ENCODE assay signal across 34 cellular contexts in the genomic region with DNA sequence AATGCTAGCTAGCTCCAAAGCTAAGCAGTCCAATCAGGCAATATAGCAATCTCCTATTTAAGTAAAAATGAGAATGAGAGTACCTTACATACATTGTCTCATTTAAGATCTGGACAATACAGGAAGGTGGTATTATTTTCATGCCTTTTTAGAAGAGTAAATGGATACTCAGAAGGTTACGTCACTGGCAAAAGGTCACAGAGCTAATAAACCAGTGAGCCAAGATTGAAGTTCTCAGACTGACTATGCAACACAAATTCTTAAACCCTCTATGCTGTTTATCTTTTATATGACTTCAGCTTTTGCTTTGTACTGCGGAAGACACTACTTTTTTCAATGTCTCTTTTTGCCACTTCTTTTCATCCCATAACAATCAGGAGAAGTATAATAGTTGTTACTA.
"Had no signal": no experiment of that assay in that cellular context is flagged by ENCODE, and none has a peak within 500 bp of the region (broad histone marks: within the 10 kb centered on the region; RNA-seq: fewer than 3 reads in every experiment).

No MANE protein-coding gene starts in this region.

- H3K27me3 Mint-ChIP-seq: activated B cell treated with CpG ODN at 0.5 μM for 24 hours; activated CD8-positive, alpha-beta T cell treated with anti-CD3 and anti-CD28 coated beads for 36 hours; activated naive CD4-positive, alpha-beta T cell treated with anti-CD3 and anti-CD28 coated beads, Interleukin-2, amount 50 U/mL, for 24 hours; activated naive CD8-positive, alpha-beta T cell treated with anti-CD3 and anti-CD28 coated beads for 36 hours; activated naive CD8-positive, alpha-beta T cell treated with anti-CD3 and anti-CD28 coated beads, Interleukin-2, amount 50 U/mL, for 24 hours; activated T-helper 17 cell treated with anti-CD3 and anti-CD28 coated beads, Interleukin-2, amount 50 U/mL, for 72 hours; effector memory CD8-positive, alpha-beta T cell; T-helper 17 cell had no signal

- ATAC-seq: activated CD4-positive, CD25-positive, alpha-beta regulatory T cell treated with anti-CD3 and anti-CD28 coated beads, Interleukin-2, amount 50 U/mL, for 24 hours; activated CD8-positive, alpha-beta T cell treated with anti-CD3 and anti-CD28 coated beads for 36 hours; activated naive CD8-positive, alpha-beta T cell treated with anti-CD3 and anti-CD28 coated beads, Interleukin-2, amount 50 U/mL, for 24 hours; activated T-cell treated with anti-CD3 and anti-CD28 coated beads, Interleukin-2, amount 50 U/mL, for 4 hours; activated T-helper 17 cell treated with anti-CD3 and anti-CD28 coated beads, Interleukin-2, amount 50 U/mL, for 72 hours; body of pancreas; effector memory CD8-positive, alpha-beta T cell; foreskin keratinocyte; heart left ventricle; T-helper 17 cell had no signal

- H3K4me3 Mint-ChIP-seq: activated B cell treated with CpG ODN at 0.5 μM for 24 hours; activated CD8-positive, alpha-beta T cell treated with anti-CD3 and anti-CD28 coated beads for 36 hours; activated naive CD4-positive, alpha-beta T cell treated with anti-CD3 and anti-CD28 coated beads for 36 hours; activated naive CD4-positive, alpha-beta T cell treated with anti-CD3 and anti-CD28 coated beads, Interleukin-2, amount 50 U/mL, for 24 hours; activated naive CD8-positive, alpha-beta T cell treated with anti-CD3 and anti-CD28 coated beads for 36 hours; activated naive CD8-positive, alpha-beta T cell treated with anti-CD3 and anti-CD28 coated beads, Interleukin-2, amount 50 U/mL, for 24 hours; activated T-cell treated with anti-CD3 and anti-CD28 coated beads, Interleukin-2, amount 50 U/mL, for 4 hours; activated T-helper 17 cell treated with anti-CD3 and anti-CD28 coated beads, Interleukin-2, amount 50 U/mL, for 72 hours; effector memory CD8-positive, alpha-beta T cell; T-helper 17 cell; T-helper 2 cell treated with Interferon-gamma antibody and Interleukin-4, amounts not matched to agents 5 μg/mL and 100 μg/mL, for 36 hours had no signal

- H3K27ac Mint-ChIP-seq: activated B cell treated with CpG ODN at 0.5 μM for 24 hours; activated CD8-positive, alpha-beta T cell treated with anti-CD3 and anti-CD28 coated beads for 36 hours; activated naive CD4-positive, alpha-beta T cell treated with anti-CD3 and anti-CD28 coated beads for 36 hours; activated naive CD4-positive, alpha-beta T cell treated with anti-CD3 and anti-CD28 coated beads, Interleukin-2, amount 50 U/mL, for 24 hours; activated naive CD8-positive, alpha-beta T cell treated with anti-CD3 and anti-CD28 coated beads for 36 hours; activated naive CD8-positive, alpha-beta T cell treated with anti-CD3 and anti-CD28 coated beads, Interleukin-2, amount 50 U/mL, for 24 hours; activated T-helper 17 cell treated with anti-CD3 and anti-CD28 coated beads, Interleukin-2, amount 50 U/mL, for 72 hours; effector memory CD8-positive, alpha-beta T cell; T-helper 17 cell; T-helper 2 cell treated with Interferon-gamma antibody and Interleukin-4, amounts not matched to agents 5 μg/mL and 100 μg/mL, for 36 hours had no signal

- H3K4me1 ChIP-seq: adrenal gland, body of pancreas, esophagus muscularis mucosa, heart left ventricle had no signal

- H3K27ac ChIP-seq: adrenal gland, body of pancreas, esophagus muscularis mucosa, foreskin keratinocyte, gastrocnemius medialis, heart left ventricle, WERI-Rb-1 had no signal

- H3K4me1 Mint-ChIP-seq: activated B cell treated with CpG ODN at 0.5 μM for 24 hours; activated naive CD4-positive, alpha-beta T cell treated with anti-CD3 and anti-CD28 coated beads, Interleukin-2, amount 50 U/mL, for 24 hours; activated naive CD8-positive, alpha-beta T cell treated with anti-CD3 and anti-CD28 coated beads for 36 hours; activated naive CD8-positive, alpha-beta T cell treated with anti-CD3 and anti-CD28 coated beads, Interleukin-2, amount 50 U/mL, for 24 hours; activated T-helper 17 cell treated with anti-CD3 and anti-CD28 coated beads, Interleukin-2, amount 50 U/mL, for 72 hours; T-helper 17 cell had no signal

- H3K9me3 Mint-ChIP-seq: activated B cell treated with CpG ODN at 0.5 μM for 24 hours; activated naive CD4-positive, alpha-beta T cell treated with anti-CD3 and anti-CD28 coated beads for 36 hours; activated naive CD8-positive, alpha-beta T cell treated with anti-CD3 and anti-CD28 coated beads for 36 hours had no signal

- DNase-seq: activated B cell treated with CpG ODN at 0.5 μM for 24 hours; activated CD4-positive, alpha-beta T cell treated with anti-CD3 and anti-CD28 coated beads for 48 hours; activated CD4-positive, alpha-beta T cell treated with anti-CD3 and anti-CD28 coated beads, Interleukin-2, amount 50 U/mL, for 1 hour; activated CD4-positive, alpha-beta T cell treated with anti-CD3 and anti-CD28 coated beads, Interleukin-2, amount 50 U/mL, for 48 hours; activated CD8-positive, alpha-beta memory T cell treated with anti-CD3 and anti-CD28 coated beads for 24 hours; activated CD8-positive, alpha-beta T cell treated with anti-CD3 and anti-CD28 coated beads for 36 hours; activated effector memory CD4-positive, alpha-beta T cell treated with anti-CD3 and anti-CD28 coated beads, Interleukin-2, amount 50 U/mL, for 16 hours; activated naive CD4-positive, alpha-beta T cell treated with anti-CD3 and anti-CD28 coated beads for 36 hours; activated naive CD8-positive, alpha-beta T cell treated with anti-CD3 and anti-CD28 coated beads for 36 hours; activated naive CD8-positive, alpha-beta T cell treated with anti-CD3 and anti-CD28 coated beads, Interleukin-2, amount 50 U/mL, for 24 hours; activated T-cell treated with anti-CD3 and anti-CD28 coated beads, Interleukin-2, amount 50 U/mL, for 4 hours; adrenal gland; amygdala; aorta; body of pancreas; caudate nucleus; cortex of kidney; dermis blood vessel endothelial cell; effector CD4-positive, alpha-beta T cell; effector memory CD8-positive, alpha-beta T cell; erythroblast; foreskin keratinocyte; gastrocnemius medialis; glutamatergic neuron; heart left ventricle; T-helper 1 cell; T-helper 17 cell; T1000; WERI-Rb-1 had no signal

- H3K27me3 ChIP-seq: adrenal gland, body of pancreas, esophagus muscularis mucosa, foreskin keratinocyte, gastrocnemius medialis, heart left ventricle had no signal

- H3K9me3 ChIP-seq: adrenal gland, body of pancreas, esophagus muscularis mucosa, gastrocnemius medialis, heart left ventricle had no signal

- H3K36me3 ChIP-seq: adrenal gland, esophagus muscularis mucosa, gastrocnemius medialis, heart left ventricle, WERI-Rb-1 had no signal

- H3K36me3 Mint-ChIP-seq: activated naive CD4-positive, alpha-beta T cell treated with anti-CD3 and anti-CD28 coated beads, Interleukin-2, amount 50 U/mL, for 24 hours; activated naive CD8-positive, alpha-beta T cell treated with anti-CD3 and anti-CD28 coated beads for 36 hours had no signal

- H3K4me3 ChIP-seq: adrenal gland, body of pancreas, esophagus muscularis mucosa, gastrocnemius medialis, heart left ventricle had no signal
